Comparison of ENCODE assay signal across 8 cellular contexts in genomic region chr1:225735252-225736149, GRCh38. TPM values are rescaled to one million over a fixed set of nuclear protein-coding genes. Genes with fewer than 3 reads are reported as not detected.
DNase-seq lines count a peak whose midpoint lies in the region; ATAC-seq and TF ChIP-seq lines count a peak whose summit lies in the region.

No MANE protein-coding gene starts in this region.

- H3K36me3 ChIP-seq in esophagus squamous epithelium, result no peaks in the 10 kb centered on the region

- H3K9me3 ChIP-seq in esophagus squamous epithelium, result no peaks in the 10 kb centered on the region

- peaks cover 17 to 31% (median 22%) of the 10 kb centered on the region in 3 donors for H3K4me1 ChIP-seq in esophagus squamous epithelium

- TF ChIP-seq CTCF in AG09319 (IDR thresholded peaks at IDR 0.05; ENCODE audit: low read depth, low read length), result peak; percentile 11
- TF ChIP-seq CTCF in esophagus squamous epithelium (IDR thresholded peaks at IDR 0.05), result peak in 2 of 6 experiments; percentile 7 to 12

- WGBS in esophagus squamous epithelium, 2 donors, result 28 to 40% methylated on average over 11 to 12 of the region's 12 CpGs

- TF ChIP-seq POLR2A in esophagus squamous epithelium (IDR thresholded peaks at IDR 0.05), result no peak

- DNase-seq in AG09319 (ENCODE audit: extremely low read depth, low read depth), result peak; percentile 77
- peak; percentile 37 for DNase-seq in NCI-H2227 (lab: John Stamatoyannopoulos, UW; ENCODE audit: unreplicated experiment)
- no peak for DNase-seq in esophagus squamous epithelium (lab: John Stamatoyannopoulos, UW)
- peak; percentile 89 for DNase-seq in non-pigmented ciliary epithelial cell (ENCODE audit: low read depth)
- no peak for DNase-seq in HUDEP-2 (lab: John Stamatoyannopoulos, UW; ENCODE audit: unreplicated experiment in 76 of 76)
- DNase-seq in NOMO-1 (lab: John Stamatoyannopoulos, UW; ENCODE audit: unreplicated experiment in 2 of 2), result no peak

- no peak for ATAC-seq in HG03571 (IDR thresholded peaks at IDR 0.05; ENCODE audit: unreplicated experiment)
- no peak for ATAC-seq in HG03097 (IDR thresholded peaks at IDR 0.05; ENCODE audit: low FRiP score, unreplicated experiment)

- peak overlapping the region; percentile 49 to 83 (median 76) for H3K27ac ChIP-seq in esophagus squamous epithelium

- intact Hi-C loops in esophagus squamous epithelium (cut with DNase I), result no loop called here

- H3K27me3 ChIP-seq in esophagus squamous epithelium, result no peaks in the 10 kb centered on the region

- peak overlapping the region in 1 of 4 donors; percentile 39 for H3K4me3 ChIP-seq in esophagus squamous epithelium

RNA-seq across cellular contexts. Expression of gene SRP9, which starts 42.1 kb away (rescaled TPM):
- 100 to 1,000 TPM; 115 to 229 (median 175) TPM for total RNA-seq in esophagus squamous epithelium

Comparison
In these comparisons a context has a peak if more than half of its experiments do, and no peak if none do; other contexts are left out.
1. DNase-seq: peak in AG09319 (single experiment), NCI-H2227 (single experiment) and non-pigmented ciliary epithelial cell (single experiment); none in esophagus squamous epithelium (single experiment), HUDEP-2 (0 of 76) and NOMO-1 (0 of 2).